ENCODE assay signal across 32 cellular contexts in the genomic region with DNA sequence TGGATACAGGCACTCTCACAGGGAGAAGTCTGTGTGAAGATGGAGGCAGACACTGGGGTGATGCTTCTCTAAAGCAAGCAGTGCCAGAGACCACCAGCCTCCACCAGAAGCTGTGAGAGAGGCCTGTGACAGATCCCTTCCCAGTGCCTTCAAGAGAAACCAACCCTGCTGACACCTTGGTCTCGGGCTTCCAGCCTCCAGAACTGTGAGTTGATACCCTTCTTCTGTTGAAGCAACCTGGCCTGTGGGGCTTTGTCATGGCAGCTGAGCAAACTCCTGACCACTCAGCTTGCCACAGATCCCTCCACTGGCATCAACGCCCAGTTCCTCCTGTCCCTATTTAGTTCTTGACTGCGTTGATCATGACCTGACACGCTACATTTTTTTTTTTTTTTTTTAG. TPM values are rescaled to one million over a fixed set of nuclear protein-coding genes. Genes with fewer than 3 reads are reported as not detected.
"Had no signal": no experiment of that assay in that cellular context is flagged by ENCODE, and none has a peak within 500 bp of the region (broad histone marks: within the 10 kb centered on the region; RNA-seq: fewer than 3 reads in every experiment).

No MANE protein-coding gene starts in this region.

- H3K4me1 ChIP-seq: body of pancreas had no signal

- H3K27me3 Mint-ChIP-seq: activated CD4-positive, alpha-beta T cell treated with anti-CD3 and anti-CD28 coated beads, Interleukin-2, amount 10 ng/mL, durations not matched to agents 24 days and 14 days; activated CD8-positive, alpha-beta T cell treated with anti-CD3 and anti-CD28 coated beads for 36 hours; activated naive CD4-positive, alpha-beta T cell treated with anti-CD3 and anti-CD28 coated beads, Interleukin-2, amount 50 U/mL, for 24 hours; activated naive CD8-positive, alpha-beta T cell treated with anti-CD3 and anti-CD28 coated beads, Interleukin-2, amount 10 ng/mL, durations not matched to agents 7 days and 5 days; activated T-helper 17 cell treated with anti-CD3 and anti-CD28 coated beads, Interleukin-2, amount 50 U/mL, for 72 hours had no signal

- H3K4me3 ChIP-seq: body of pancreas, PC-9 had no signal

- ATAC-seq: activated CD8-positive, alpha-beta T cell treated with anti-CD3 and anti-CD28 coated beads for 36 hours; activated T-cell treated with anti-CD3 and anti-CD28 coated beads, Interleukin-2, amount 50 U/mL, for 72 hours; activated T-helper 17 cell treated with anti-CD3 and anti-CD28 coated beads, Interleukin-2, amount 50 U/mL, for 72 hours; body of pancreas had no signal

- H3K4me3 Mint-ChIP-seq: activated CD4-positive, alpha-beta T cell treated with anti-CD3 and anti-CD28 coated beads, Interleukin-2, amount 10 ng/mL, durations not matched to agents 24 days and 14 days; activated CD8-positive, alpha-beta T cell treated with anti-CD3 and anti-CD28 coated beads for 36 hours; activated naive CD4-positive, alpha-beta T cell treated with anti-CD3 and anti-CD28 coated beads, Interleukin-2, amount 50 U/mL, for 24 hours; activated naive CD8-positive, alpha-beta T cell treated with anti-CD3 and anti-CD28 coated beads, Interleukin-2, amount 10 ng/mL, durations not matched to agents 7 days and 5 days; activated T-cell treated with anti-CD3 and anti-CD28 coated beads, Interleukin-2, amount 50 U/mL, for 72 hours; activated T-helper 17 cell treated with anti-CD3 and anti-CD28 coated beads, Interleukin-2, amount 50 U/mL, for 72 hours had no signal

- H3K27me3 ChIP-seq: body of pancreas had no signal

- H3K27ac ChIP-seq: body of pancreas, PC-9 had no signal

- FAIRE-seq: astrocyte, bronchial epithelial cell, RCC 7860 had no signal

- DNase-seq: activated CD4-positive, alpha-beta T cell treated with anti-CD3 and anti-CD28 coated beads, Interleukin-2, amount 10 ng/mL, durations not matched to agents 24 days and 14 days; activated CD4-positive, alpha-beta T cell treated with anti-CD3 and anti-CD28 coated beads, Interleukin-2, amount 50 U/mL, for 4 hours; activated CD8-positive, alpha-beta T cell treated with anti-CD3 and anti-CD28 coated beads for 36 hours; activated effector memory CD4-positive, alpha-beta T cell treated with anti-CD3 and anti-CD28 coated beads, Interleukin-2, amount 50 U/mL, for 16 hours; activated naive CD4-positive, alpha-beta T cell; activated naive CD8-positive, alpha-beta T cell treated with anti-CD3 and anti-CD28 coated beads, Interleukin-2, amount 10 ng/mL, durations not matched to agents 7 days and 5 days; activated T-cell treated with anti-CD3 and anti-CD28 coated beads, Interleukin-2, amount 50 U/mL, for 1 hour; activated T-cell treated with anti-CD3 and anti-CD28 coated beads, Interleukin-2, amount 50 U/mL, for 72 hours; amygdala; body of pancreas; caudate nucleus; cerebellar nuclear complex; Kasumi-1; KG1; MM.1S; MV-4-11; NCI-H1092; NCI-H1436 treated with DMSO at 0.1 percent for 48 hours; NCI-H1694 treated with DMSO at 0.1 percent for 48 hours; NCI-H2029; NCI-H345; NCI-H524 treated with DMSO at 0.1 percent for 48 hours; PC-9; SW 1271; T-helper 1 cell; T1000 had no signal

- H3K4me1 Mint-ChIP-seq: activated CD4-positive, alpha-beta T cell treated with anti-CD3 and anti-CD28 coated beads, Interleukin-2, amount 10 ng/mL, durations not matched to agents 24 days and 14 days; activated naive CD4-positive, alpha-beta T cell treated with anti-CD3 and anti-CD28 coated beads, Interleukin-2, amount 50 U/mL, for 24 hours; activated naive CD8-positive, alpha-beta T cell treated with anti-CD3 and anti-CD28 coated beads, Interleukin-2, amount 10 ng/mL, durations not matched to agents 7 days and 5 days; activated T-helper 17 cell treated with anti-CD3 and anti-CD28 coated beads, Interleukin-2, amount 50 U/mL, for 72 hours had no signal

- H3K27ac Mint-ChIP-seq: activated CD4-positive, alpha-beta T cell treated with anti-CD3 and anti-CD28 coated beads, Interleukin-2, amount 10 ng/mL, durations not matched to agents 24 days and 14 days; activated CD8-positive, alpha-beta T cell treated with anti-CD3 and anti-CD28 coated beads for 36 hours; activated naive CD4-positive, alpha-beta T cell treated with anti-CD3 and anti-CD28 coated beads, Interleukin-2, amount 50 U/mL, for 24 hours; activated naive CD8-positive, alpha-beta T cell treated with anti-CD3 and anti-CD28 coated beads, Interleukin-2, amount 10 ng/mL, durations not matched to agents 7 days and 5 days; activated T-cell treated with anti-CD3 and anti-CD28 coated beads, Interleukin-2, amount 50 U/mL, for 72 hours; activated T-helper 17 cell treated with anti-CD3 and anti-CD28 coated beads, Interleukin-2, amount 50 U/mL, for 72 hours had no signal

- H3K9me3 ChIP-seq: body of pancreas had no signal

RNA-seq across cellular contexts. Expression of gene CTXN1, which starts 50.5 kb away (rescaled TPM):
- total RNA-seq: activated naive CD8-positive, alpha-beta T cell treated with anti-CD3 and anti-CD28 coated beads, Interleukin-2, amount 10 ng/mL, durations not matched to agents 7 days and 5 days; T-helper 2 cell treated with Interferon-gamma antibody and Interleukin-4, amounts not matched to agents 100 ng/mL and 5 ng/mL, for 36 hours had no signal
